31 cellular contexts compared by ENCODE assay signal in genomic region chr17:76617838-76618237, GRCh38. TPM values are rescaled to one million over a fixed set of nuclear protein-coding genes. Genes with fewer than 3 reads are reported as not detected.
"Had no signal": no experiment of that assay in that cellular context is flagged by ENCODE, and none has a peak within 500 bp of the region (broad histone marks: within the 10 kb centered on the region; RNA-seq: fewer than 3 reads in every experiment).

No MANE protein-coding gene starts in this region.

- DNase-seq: colonic mucosa; cortex of kidney; effector CD8-positive, alpha-beta T cell; effector memory CD8-positive, alpha-beta T cell; endodermal cell; erythroblast; esophagus squamous epithelium; foreskin fibroblast; foreskin melanocyte; gastrocnemius medialis; glutamatergic neuron; head of caudate nucleus; heart right ventricle; hippocampal formation; left cardiac atrium; left lung; left ventricle myocardium superior; lower lobe of right lung; mesendoderm; midbrain; naive thymus-derived CD4-positive, alpha-beta T cell had no signal

- ATAC-seq: effector memory CD8-positive, alpha-beta T cell; esophagus mucosa; gastrocnemius medialis; heart right ventricle; left cardiac atrium; left lung; left ventricle myocardium superior; lower lobe of right lung; naive thymus-derived CD4-positive, alpha-beta T cell had no signal

- H3K36me3 Mint-ChIP-seq: naive thymus-derived CD4-positive, alpha-beta T cell had no signal

- H3K4me1 Mint-ChIP-seq: endodermal cell had no signal

- H3K4me3 Mint-ChIP-seq: dendritic cell treated with granulocyte-macrophage colony-stimulating factor and Interleukin-4, amounts not matched to agents 40 ng/mL and 50 ng/mL, for 4 days; effector memory CD8-positive, alpha-beta T cell; endodermal cell; naive thymus-derived CD4-positive, alpha-beta T cell had no signal

- H3K27ac ChIP-seq: colonic mucosa, epithelial cell of prostate, esophagus squamous epithelium, gastrocnemius medialis, heart right ventricle, left lung, lower lobe of right lung had no signal

- FAIRE-seq: endometrium, islet of Langerhans, keratinocyte had no signal

- H3K9me3 Mint-ChIP-seq: dendritic cell treated with granulocyte-macrophage colony-stimulating factor and Interleukin-4, amounts not matched to agents 40 ng/mL and 50 ng/mL, for 4 days; effector memory CD8-positive, alpha-beta T cell had no signal

- H3K27me3 ChIP-seq: colonic mucosa, esophagus squamous epithelium, gastrocnemius medialis, heart right ventricle, left lung had no signal

- H3K9me3 ChIP-seq: colonic mucosa, esophagus squamous epithelium, gastrocnemius medialis, lower lobe of right lung had no signal

- H3K4me1 ChIP-seq: colonic mucosa, gastrocnemius medialis, heart right ventricle, left lung, lower lobe of right lung had no signal

- H3K36me3 ChIP-seq: colonic mucosa, esophagus squamous epithelium, gastrocnemius medialis, heart right ventricle, left lung, lower lobe of right lung had no signal

- H3K27ac Mint-ChIP-seq: dendritic cell treated with granulocyte-macrophage colony-stimulating factor and Interleukin-4, amounts not matched to agents 40 ng/mL and 50 ng/mL, for 4 days; endodermal cell had no signal

- H3K4me3 ChIP-seq: colonic mucosa, esophagus squamous epithelium, gastrocnemius medialis, heart right ventricle, left lung, lower lobe of right lung had no signal

RNA-seq across cellular contexts. Expression of gene ST6GALNAC1, which starts 25.7 kb away (rescaled TPM):
- total RNA-seq: dermis microvascular lymphatic vessel endothelial cell, endodermal cell, glomerular endothelial cell, kidney epithelial cell, lung microvascular endothelial cell had no signal

RNA-seq across cellular contexts. Expression of gene ST6GALNAC2, which starts 32.2 kb away (rescaled TPM):
- total RNA-seq: lung microvascular endothelial cell had no signal
- polyA plus RNA-seq: naive thymus-derived CD4-positive, alpha-beta T cell had no signal
